Comparison of ENCODE assay signal across 14 cellular contexts in the genomic region with DNA sequence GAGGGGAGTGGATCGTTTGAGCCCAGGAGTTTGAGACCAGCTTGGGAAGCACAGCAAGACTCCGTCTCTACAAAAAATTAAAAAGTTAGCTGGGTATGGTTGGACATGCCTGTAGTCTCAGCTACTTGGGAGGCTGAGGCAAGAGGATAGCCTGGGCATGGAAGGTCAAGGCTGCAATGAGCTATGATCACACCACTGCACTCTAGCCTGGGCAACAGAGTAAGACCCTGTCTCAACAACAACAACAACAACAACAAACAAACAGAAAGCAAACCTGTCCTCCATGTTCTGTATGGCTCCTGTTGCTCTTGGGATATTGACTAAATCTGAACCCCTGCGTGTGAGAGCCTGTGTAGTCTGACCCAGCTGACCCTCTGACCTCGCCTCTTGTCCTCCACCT.
"Had no signal": no experiment of that assay in that cellular context is flagged by ENCODE, and none has a peak within 500 bp of the region (broad histone marks: within the 10 kb centered on the region; RNA-seq: fewer than 3 reads in every experiment).

No MANE protein-coding gene starts in this region.

- H3K4me3 ChIP-seq: heart left ventricle, sigmoid colon, tibial artery, uterus had no signal

- DNase-seq: amygdala; caudate nucleus; heart left ventricle; naive thymus-derived CD8-positive, alpha-beta T cell; nucleus accumbens; posterior cingulate gyrus; sigmoid colon; stimulated activated CD4-positive, alpha-beta T cell treated with anti-CD3 and anti-CD28 coated beads, Interleukin-4, amount 100 ng/mL, for 4 hours; stimulated activated naive CD4-positive, alpha-beta T cell; tibial artery; uterus had no signal

- H3K4me3 Mint-ChIP-seq: activated CD4-positive, alpha-beta T cell treated with anti-CD3 and anti-CD28 coated beads, Interleukin-2, amount 10 ng/mL, durations not matched to agents 7 days and 5 days; T-helper 1 cell treated with Interleukin-12 subunit alpha and Interleukin-12 subunit beta and Interleukin-4 antibody, amounts not matched to agents 30 μg/mL and 1 μg/mL, for 36 hours had no signal

- H3K4me1 ChIP-seq: uterus had no signal

- H3K36me3 ChIP-seq: heart left ventricle, sigmoid colon, tibial artery, uterus had no signal

- H3K27ac ChIP-seq: sigmoid colon, tibial artery, uterus had no signal

- H3K36me3 Mint-ChIP-seq: activated naive CD8-positive, alpha-beta T cell treated with anti-CD3 and anti-CD28 coated beads, Interleukin-2, amount 10 ng/mL, durations not matched to agents 7 days and 5 days had no signal

- H3K27me3 ChIP-seq: sigmoid colon, uterus had no signal
